ENCODE assay signal across 1 cellular context in the genomic region with DNA sequence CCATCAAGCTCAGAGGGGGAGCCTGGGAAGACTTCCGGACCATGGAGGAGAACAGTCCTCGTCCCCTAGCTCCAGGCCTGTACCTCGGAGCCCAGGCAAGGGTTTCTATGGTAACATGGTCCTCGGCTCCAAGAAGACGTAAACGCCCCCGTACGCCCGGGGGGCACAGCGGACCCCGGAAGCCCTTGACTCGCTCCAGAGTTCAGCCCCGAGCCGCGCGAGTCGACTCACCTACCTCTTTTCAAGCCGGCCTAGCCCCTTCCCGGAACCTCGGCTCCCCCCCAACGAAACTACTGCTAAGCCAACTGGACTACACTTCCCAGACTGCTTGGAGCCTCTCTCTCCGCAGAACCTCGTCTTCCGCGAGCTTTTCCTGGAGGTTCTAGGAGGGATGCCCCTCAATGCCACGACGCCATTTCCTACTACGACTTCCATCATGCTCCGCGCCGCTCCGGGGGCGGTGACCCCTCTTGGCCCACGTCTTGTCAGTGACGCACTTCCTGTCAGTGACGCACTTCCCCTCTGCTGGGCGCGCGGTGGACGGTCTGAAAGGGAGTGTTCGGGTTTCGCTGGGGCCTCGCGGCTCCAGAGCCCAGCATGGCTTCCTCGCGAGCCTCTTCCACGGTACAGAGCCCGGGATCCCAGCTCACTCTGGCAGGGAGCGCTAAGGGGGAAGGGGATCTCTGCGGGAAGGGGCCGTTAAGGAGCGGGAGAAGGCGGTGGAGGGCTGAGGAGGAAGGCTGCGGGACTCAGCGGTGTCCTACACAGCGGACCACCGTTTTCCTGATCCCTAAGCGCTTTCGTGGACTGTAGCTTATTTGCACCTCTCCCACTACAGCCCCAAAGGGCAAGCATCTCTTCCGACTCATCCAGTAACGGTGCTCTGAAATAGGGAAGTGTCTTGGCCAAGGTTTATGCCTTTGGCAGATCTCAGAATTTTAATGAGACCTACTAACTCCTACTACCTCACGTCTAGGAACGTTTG.
TF ChIP-seq lines count a peak whose summit lies in the region.

A gene (minus strand): TSS at position 426 of the 985 bp plus-strand sequence. CDS start 3,065 bp downstream, outside the sequence.
A gene (plus strand): TSS at position 512 of the 985 bp plus-strand sequence. CDS start 86 bp downstream, at position 598.

TF ChIP-seq in HepG2, 621 proteins besides CTCF, POLR2A, EP300 and RAD21 (continued from another document and continues in another):
- TF ChIP-seq, protein P1, sequence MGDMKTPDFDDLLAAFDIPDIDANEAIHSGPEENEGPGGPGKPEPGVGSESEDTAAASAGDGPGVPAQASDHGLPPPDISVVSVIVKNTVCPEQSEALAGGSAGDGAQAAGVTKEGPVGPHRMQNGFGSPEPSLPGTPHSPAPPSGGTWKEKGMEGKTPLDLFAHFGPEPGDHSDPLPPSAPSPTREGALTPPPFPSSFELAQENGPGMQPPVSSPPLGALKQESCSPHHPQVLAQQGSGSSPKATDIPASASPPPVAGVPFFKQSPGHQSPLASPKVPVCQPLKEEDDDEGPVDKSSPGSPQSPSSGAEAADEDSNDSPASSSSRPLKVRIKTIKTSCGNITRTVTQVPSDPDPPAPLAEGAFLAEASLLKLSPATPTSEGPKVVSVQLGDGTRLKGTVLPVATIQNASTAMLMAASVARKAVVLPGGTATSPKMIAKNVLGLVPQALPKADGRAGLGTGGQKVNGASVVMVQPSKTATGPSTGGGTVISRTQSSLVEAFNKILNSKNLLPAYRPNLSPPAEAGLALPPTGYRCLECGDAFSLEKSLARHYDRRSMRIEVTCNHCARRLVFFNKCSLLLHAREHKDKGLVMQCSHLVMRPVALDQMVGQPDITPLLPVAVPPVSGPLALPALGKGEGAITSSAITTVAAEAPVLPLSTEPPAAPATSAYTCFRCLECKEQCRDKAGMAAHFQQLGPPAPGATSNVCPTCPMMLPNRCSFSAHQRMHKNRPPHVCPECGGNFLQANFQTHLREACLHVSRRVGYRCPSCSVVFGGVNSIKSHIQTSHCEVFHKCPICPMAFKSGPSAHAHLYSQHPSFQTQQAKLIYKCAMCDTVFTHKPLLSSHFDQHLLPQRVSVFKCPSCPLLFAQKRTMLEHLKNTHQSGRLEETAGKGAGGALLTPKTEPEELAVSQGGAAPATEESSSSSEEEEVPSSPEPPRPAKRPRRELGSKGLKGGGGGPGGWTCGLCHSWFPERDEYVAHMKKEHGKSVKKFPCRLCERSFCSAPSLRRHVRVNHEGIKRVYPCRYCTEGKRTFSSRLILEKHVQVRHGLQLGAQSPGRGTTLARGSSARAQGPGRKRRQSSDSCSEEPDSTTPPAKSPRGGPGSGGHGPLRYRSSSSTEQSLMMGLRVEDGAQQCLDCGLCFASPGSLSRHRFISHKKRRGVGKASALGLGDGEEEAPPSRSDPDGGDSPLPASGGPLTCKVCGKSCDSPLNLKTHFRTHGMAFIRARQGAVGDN (CRISPR knock-in tag; IDR thresholded peaks at IDR 0.05): peak; percentile 93
- TF ChIP-seq HNRNPUL1 (IDR thresholded peaks at IDR 0.05; ENCODE audit: low read depth, low read length): no peak
- no peak; the same call in 1 of the 2 replicates for TF ChIP-seq ZNF12 (CRISPR knock-in tag; IDR thresholded peaks at IDR 0.05)
- TF ChIP-seq, protein P2, sequence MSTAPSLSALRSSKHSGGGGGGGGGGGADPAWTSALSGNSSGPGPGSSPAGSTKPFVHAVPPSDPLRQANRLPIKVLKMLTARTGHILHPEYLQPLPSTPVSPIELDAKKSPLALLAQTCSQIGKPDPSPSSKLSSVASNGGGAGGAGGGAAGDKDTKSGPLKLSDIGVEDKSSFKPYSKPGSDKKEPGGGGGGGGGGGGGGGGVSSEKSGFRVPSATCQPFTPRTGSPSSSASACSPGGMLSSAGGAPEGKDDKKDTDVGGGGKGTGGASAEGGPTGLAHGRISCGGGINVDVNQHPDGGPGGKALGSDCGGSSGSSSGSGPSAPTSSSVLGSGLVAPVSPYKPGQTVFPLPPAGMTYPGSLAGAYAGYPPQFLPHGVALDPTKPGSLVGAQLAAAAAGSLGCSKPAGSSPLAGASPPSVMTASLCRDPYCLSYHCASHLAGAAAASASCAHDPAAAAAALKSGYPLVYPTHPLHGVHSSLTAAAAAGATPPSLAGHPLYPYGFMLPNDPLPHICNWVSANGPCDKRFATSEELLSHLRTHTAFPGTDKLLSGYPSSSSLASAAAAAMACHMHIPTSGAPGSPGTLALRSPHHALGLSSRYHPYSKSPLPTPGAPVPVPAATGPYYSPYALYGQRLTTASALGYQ (CRISPR knock-in tag; IDR thresholded peaks at IDR 0.05): no peak; the same call in 1 of the 2 replicates
- TF ChIP-seq, protein P3, sequence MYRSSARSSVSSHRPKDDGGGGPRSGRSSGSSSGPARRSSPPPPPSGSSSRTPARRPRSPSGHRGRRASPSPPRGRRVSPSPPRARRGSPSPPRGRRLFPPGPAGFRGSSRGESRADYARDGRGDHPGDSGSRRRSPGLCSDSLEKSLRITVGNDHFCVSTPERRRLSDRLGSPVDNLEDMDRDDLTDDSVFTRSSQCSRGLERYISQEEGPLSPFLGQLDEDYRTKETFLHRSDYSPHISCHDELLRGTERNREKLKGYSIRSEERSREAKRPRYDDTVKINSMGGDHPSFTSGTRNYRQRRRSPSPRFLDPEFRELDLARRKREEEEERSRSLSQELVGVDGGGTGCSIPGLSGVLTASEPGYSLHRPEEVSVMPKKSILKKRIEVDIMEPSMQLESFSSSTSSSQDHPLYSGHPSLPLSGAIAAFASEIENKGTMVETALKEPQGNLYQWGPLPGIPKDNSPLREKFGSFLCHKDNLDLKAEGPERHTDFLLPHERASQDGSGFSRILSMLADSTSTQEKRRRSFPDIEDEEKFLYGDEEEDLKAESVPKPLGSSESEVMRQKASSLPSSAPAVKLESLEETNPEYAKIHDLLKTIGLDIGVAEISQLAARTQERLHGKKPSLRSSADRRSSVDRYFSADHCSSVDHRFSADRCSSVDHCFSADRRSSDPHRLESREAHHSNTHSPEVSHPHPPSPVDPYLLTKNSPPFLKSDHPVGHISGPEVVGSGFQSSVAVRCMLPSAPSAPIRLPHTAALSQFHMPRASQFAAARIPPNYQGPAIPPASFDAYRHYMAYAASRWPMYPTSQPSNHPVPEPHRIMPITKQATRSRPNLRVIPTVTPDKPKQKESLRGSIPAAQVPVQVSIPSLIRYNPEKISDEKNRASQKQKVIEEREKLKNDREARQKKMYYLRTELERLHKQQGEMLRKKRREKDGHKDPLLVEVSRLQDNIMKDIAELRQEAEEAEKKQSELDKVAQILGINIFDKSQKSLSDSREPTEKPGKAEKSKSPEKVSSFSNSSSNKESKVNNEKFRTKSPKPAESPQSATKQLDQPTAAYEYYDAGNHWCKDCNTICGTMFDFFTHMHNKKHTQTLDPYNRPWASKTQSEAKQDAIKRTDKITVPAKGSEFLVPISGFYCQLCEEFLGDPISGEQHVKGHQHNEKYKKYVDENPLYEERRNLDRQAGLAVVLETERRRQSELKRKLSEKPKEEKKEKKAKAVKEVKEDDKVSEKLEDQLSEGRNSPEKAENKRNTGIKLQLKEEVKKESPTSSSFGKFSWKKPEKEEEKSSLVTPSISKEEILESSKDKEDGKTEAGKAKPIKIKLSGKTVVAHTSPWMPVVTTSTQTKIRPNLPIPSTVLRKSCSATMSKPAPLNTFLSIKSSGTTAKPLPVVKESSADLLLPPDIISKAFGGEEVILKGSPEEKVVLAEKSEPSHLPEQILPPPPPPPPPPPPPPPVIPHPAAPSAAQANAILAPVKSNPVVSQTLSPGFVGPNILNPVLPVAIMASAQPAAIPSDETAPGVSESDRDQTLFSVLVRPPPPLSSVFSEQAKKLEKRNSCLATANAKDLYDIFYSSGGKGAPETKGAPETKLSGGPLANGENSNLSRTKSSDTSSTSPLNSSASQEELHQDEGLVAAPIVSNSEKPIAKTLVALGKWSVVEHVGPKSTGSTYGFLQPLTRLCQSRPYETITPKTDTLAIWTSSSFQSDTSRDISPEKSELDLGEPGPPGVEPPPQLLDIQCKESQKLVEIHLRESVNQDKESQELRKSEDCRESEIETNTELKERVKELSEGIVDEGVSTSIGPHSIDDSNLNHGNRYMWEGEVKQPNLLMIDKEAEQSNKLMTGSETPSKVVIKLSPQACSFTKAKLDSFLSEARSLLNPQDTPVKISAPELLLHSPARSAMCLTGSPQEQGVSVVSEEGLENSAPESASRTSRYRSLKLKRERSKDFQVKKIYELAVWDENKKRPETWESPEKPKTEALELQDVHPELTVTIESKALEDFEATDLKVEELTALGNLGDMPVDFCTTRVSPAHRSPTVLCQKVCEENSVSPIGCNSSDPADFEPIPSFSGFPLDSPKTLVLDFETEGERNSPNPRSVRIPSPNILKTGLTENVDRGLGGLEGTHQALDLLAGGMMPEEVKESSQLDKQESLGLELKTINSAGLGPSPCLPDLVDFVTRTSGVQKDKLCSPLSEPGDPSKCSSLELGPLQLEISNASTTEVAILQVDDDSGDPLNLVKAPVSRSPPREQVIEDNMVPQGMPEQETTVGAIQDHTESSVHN (CRISPR knock-in tag; IDR thresholded peaks at IDR 0.05): no peak
- TF ChIP-seq, protein P4, sequence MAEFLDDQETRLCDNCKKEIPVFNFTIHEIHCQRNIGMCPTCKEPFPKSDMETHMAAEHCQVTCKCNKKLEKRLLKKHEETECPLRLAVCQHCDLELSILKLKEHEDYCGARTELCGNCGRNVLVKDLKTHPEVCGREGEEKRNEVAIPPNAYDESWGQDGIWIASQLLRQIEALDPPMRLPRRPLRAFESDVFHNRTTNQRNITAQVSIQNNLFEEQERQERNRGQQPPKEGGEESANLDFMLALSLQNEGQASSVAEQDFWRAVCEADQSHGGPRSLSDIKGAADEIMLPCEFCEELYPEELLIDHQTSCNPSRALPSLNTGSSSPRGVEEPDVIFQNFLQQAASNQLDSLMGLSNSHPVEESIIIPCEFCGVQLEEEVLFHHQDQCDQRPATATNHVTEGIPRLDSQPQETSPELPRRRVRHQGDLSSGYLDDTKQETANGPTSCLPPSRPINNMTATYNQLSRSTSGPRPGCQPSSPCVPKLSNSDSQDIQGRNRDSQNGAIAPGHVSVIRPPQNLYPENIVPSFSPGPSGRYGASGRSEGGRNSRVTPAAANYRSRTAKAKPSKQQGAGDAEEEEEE (CRISPR knock-in tag; IDR thresholded peaks at IDR 0.05; ENCODE audit: borderline replicate concordance): no peak
- peak; percentile 73; the same call in 1 of the 2 replicates for TF ChIP-seq ZNF274 (CRISPR knock-in tag; IDR thresholded peaks at IDR 0.05)
- TF ChIP-seq CREM (IDR thresholded peaks at IDR 0.05): peak; percentile 99
- TF ChIP-seq CREM (CRISPR knock-in tag; IDR thresholded peaks at IDR 0.05): 0 out of 2 replicates have a peak, but pooled peaks have one; percentile 51
- TF ChIP-seq, protein P5, sequence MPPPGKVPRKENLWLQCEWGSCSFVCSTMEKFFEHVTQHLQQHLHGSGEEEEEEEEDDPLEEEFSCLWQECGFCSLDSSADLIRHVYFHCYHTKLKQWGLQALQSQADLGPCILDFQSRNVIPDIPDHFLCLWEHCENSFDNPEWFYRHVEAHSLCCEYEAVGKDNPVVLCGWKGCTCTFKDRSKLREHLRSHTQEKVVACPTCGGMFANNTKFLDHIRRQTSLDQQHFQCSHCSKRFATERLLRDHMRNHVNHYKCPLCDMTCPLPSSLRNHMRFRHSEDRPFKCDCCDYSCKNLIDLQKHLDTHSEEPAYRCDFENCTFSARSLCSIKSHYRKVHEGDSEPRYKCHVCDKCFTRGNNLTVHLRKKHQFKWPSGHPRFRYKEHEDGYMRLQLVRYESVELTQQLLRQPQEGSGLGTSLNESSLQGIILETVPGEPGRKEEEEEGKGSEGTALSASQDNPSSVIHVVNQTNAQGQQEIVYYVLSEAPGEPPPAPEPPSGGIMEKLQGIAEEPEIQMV (CRISPR knock-in tag; IDR thresholded peaks at IDR 0.05; ENCODE audit: low read depth): 0 out of 2 replicates have a peak, but pooled peaks have one; percentile 15
- TF ChIP-seq BRCA1 (CRISPR knock-in tag; IDR thresholded peaks at IDR 0.05): no peak
- TF ChIP-seq PITX1 (CRISPR knock-in tag; IDR thresholded peaks at IDR 0.05): peak; percentile 97
- TF ChIP-seq, protein P6, sequence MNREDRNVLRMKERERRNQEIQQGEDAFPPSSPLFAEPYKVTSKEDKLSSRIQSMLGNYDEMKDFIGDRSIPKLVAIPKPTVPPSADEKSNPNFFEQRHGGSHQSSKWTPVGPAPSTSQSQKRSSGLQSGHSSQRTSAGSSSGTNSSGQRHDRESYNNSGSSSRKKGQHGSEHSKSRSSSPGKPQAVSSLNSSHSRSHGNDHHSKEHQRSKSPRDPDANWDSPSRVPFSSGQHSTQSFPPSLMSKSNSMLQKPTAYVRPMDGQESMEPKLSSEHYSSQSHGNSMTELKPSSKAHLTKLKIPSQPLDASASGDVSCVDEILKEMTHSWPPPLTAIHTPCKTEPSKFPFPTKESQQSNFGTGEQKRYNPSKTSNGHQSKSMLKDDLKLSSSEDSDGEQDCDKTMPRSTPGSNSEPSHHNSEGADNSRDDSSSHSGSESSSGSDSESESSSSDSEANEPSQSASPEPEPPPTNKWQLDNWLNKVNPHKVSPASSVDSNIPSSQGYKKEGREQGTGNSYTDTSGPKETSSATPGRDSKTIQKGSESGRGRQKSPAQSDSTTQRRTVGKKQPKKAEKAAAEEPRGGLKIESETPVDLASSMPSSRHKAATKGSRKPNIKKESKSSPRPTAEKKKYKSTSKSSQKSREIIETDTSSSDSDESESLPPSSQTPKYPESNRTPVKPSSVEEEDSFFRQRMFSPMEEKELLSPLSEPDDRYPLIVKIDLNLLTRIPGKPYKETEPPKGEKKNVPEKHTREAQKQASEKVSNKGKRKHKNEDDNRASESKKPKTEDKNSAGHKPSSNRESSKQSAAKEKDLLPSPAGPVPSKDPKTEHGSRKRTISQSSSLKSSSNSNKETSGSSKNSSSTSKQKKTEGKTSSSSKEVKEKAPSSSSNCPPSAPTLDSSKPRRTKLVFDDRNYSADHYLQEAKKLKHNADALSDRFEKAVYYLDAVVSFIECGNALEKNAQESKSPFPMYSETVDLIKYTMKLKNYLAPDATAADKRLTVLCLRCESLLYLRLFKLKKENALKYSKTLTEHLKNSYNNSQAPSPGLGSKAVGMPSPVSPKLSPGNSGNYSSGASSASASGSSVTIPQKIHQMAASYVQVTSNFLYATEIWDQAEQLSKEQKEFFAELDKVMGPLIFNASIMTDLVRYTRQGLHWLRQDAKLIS (CRISPR knock-in tag; IDR thresholded peaks at IDR 0.05): no peak
- peak; percentile 95 for TF ChIP-seq ZBTB21 (CRISPR knock-in tag; IDR thresholded peaks at IDR 0.05)
- TF ChIP-seq PHF20 (CRISPR knock-in tag; IDR thresholded peaks at IDR 0.05): peak; percentile 89
- TF ChIP-seq ZNF350 (CRISPR knock-in tag; IDR thresholded peaks at IDR 0.05; ENCODE audit: borderline replicate concordance, low read depth): peak; percentile 86
- 0 out of 2 replicates have a peak, but pooled peaks have one; percentile 71 for TF ChIP-seq NRL (CRISPR knock-in tag; IDR thresholded peaks at IDR 0.05; ENCODE audit: borderline replicate concordance)
- TF ChIP-seq HMGA1 (CRISPR knock-in tag; conservative IDR thresholded peaks at IDR 0.05): no peak
- no peak for TF ChIP-seq ZNF776 (CRISPR knock-in tag; IDR thresholded peaks at IDR 0.05)
- TF ChIP-seq NFRKB (IDR thresholded peaks at IDR 0.05): no peak
- 0 out of 2 replicates have a peak, but pooled peaks have one; percentile 25 for TF ChIP-seq ZSCAN29 (CRISPR knock-in tag; conservative IDR thresholded peaks at IDR 0.05)
- TF ChIP-seq REXO4 (CRISPR knock-in tag; IDR thresholded peaks at IDR 0.05; ENCODE audit: borderline replicate concordance): no peak
- no peak for TF ChIP-seq SKI (IDR thresholded peaks at IDR 0.05; ENCODE audit: partially characterized antibody)
